In genomic region chr3:197027151-197027895, GRCh38 we compare ENCODE assay signal across 21 cellular contexts. TPM values are rescaled to one million over a fixed set of nuclear protein-coding genes. Genes with fewer than 3 reads are reported as not detected.
DNase-seq lines count a peak whose midpoint lies in the region; ATAC-seq, FAIRE-seq and TF ChIP-seq lines count a peak whose summit lies in the region.
"Had no signal": no experiment of that assay in that cellular context is flagged by ENCODE, and none has a peak within 500 bp of the region (broad histone marks: within the 10 kb centered on the region; RNA-seq: fewer than 3 reads in every experiment).

No MANE protein-coding gene starts in this region.

- H3K23me2 ChIP-seq in H9 (ENCODE audit: insufficient read length, low read depth, low read length, poor library complexity, severe bottlenecking) = no peaks in the 10 kb centered on the region

- TF ChIP-seq CTCF in H9 (conservative IDR thresholded peaks at IDR 0.05) (no peak), astrocyte (IDR thresholded peaks at IDR 0.05; ENCODE audit: insufficient read depth, low read depth, low read length) (no peak), mesothelial cell of epicardium (IDR thresholded peaks at IDR 0.05; ENCODE audit: unreplicated experiment) (no peak)

- no peak overlapping the region for H3K27ac ChIP-seq in H9 (ENCODE audit: insufficient read length, low read depth, low read length)
- no peak overlapping the region for H3K27ac ChIP-seq in astrocyte (ENCODE audit: low read depth, low read length)
- H3K27ac ChIP-seq in neuronal stem cell (replicated peaks; ENCODE audit: low read length) = no peak overlapping the region
- H3K27ac ChIP-seq: colonic mucosa, esophagus squamous epithelium, KMS-11, upper lobe of left lung had no signal

- WGBS in H9 (ENCODE audit: extremely low coverage, insufficient read length, low lambda C conversion rate) = no CpG with 5 or more reads among the region's 29 CpGs
- no CpG with 5 or more reads among the region's 29 CpGs for WGBS in neuronal stem cell (ENCODE audit: extremely low coverage in 2 of 2, insufficient read length in 2 of 2, insufficient replicate concordance in 1 of 2), 2 donors

- no peaks in the 10 kb centered on the region for H3K36me3 ChIP-seq in astrocyte (ENCODE audit: insufficient read depth, low read length)
- no peaks in the 10 kb centered on the region for H3K36me3 ChIP-seq in neuronal stem cell (replicated peaks in 1 of 2; ENCODE audit: control insufficient read depth in 2 of 2, insufficient read depth in 2 of 2, low read length in 2 of 2)
- H3K36me3 ChIP-seq: colonic mucosa, esophagus squamous epithelium, upper lobe of left lung had no signal

- H2BK20ac ChIP-seq in H9 (ENCODE audit: low read depth, low read length, poor library complexity, severe bottlenecking) = no peak overlapping the region

- H3K4ac ChIP-seq in H9 (ENCODE audit: low read depth, low read length) (no peak overlapping the region), neuronal stem cell (ENCODE audit: low read length) (no peak overlapping the region)

- no peaks in the 10 kb centered on the region; the same call in 1 of the 2 replicates for H3K27me3 ChIP-seq in H9 (ENCODE audit: insufficient read depth, low read length)
- peaks cover 9% of the 10 kb centered on the region for H3K27me3 ChIP-seq in astrocyte (ENCODE audit: insufficient read depth, low read length)
- peaks cover 5 to 70% (median 14%) of the 10 kb centered on the region in 3 experiments for H3K27me3 ChIP-seq in neuronal stem cell (ENCODE audit: control insufficient read depth in 3 of 3, insufficient read depth in 3 of 3, low read depth in 1 of 3, low read length in 3 of 3)
- H3K27me3 ChIP-seq: colonic mucosa had no signal

- H3K56ac ChIP-seq in H9 (ENCODE audit: insufficient read length, low read depth, low read length) = no peak overlapping the region

- DNase-seq in NCI-H524 (lab: John Stamatoyannopoulos, UW) (peak; percentile 53 to 64), NCI-H524 treated with DMSO at 0.1 percent for 48 hours (lab: John Stamatoyannopoulos, UW) (no peak), H9 (peak; percentile 31), astrocyte (ENCODE audit: low read depth) (peak; percentile 54), neuronal stem cell (ENCODE audit: low spot score) (no peak), MV-4-11 (lab: John Stamatoyannopoulos, UW) (no peak), mesothelial cell of epicardium (ENCODE audit: low spot score in 2 of 2, unreplicated experiment in 2 of 2) (no peak)
- DNase-seq: 8988T; activated CD4-positive, alpha-beta T cell treated with anti-CD3 and anti-CD28 coated beads, Interleukin-2, amount 10 ng/mL, durations not matched to agents 7 days and 5 days; activated T-cell treated with anti-CD3 and anti-CD28 coated beads, Interleukin-2, amount 50 U/mL, for 72 hours; amniotic stem cell; esophagus squamous epithelium; NCI-H1694 treated with DMSO at 0.1 percent for 48 hours; NCI-H510A treated with DMSO at 0.1 percent for 48 hours had no signal

- H3K4me3 Mint-ChIP-seq in H9 (peak overlapping the region in 1 of 2 experiments; percentile 12; a peak in 2 of 5 replicates), astrocyte (ENCODE audit: unreplicated experiment) (no peak overlapping the region), mesothelial cell of epicardium (no peak overlapping the region)
- H3K4me3 Mint-ChIP-seq: T-helper 2 cell treated with Interferon-gamma antibody and Interleukin-4, amounts not matched to agents 5 μg/mL and 100 μg/mL, for 36 hours had no signal

- H2BK120ac ChIP-seq in H9 (ENCODE audit: low read depth, low read length, poor library complexity, severe bottlenecking) = no peak overlapping the region
- H2BK120ac ChIP-seq in neuronal stem cell (ENCODE audit: low read depth, low read length) = peak overlapping the region; percentile 4

- H3K79me2 ChIP-seq in H9 (ENCODE audit: insufficient read depth, low read length) (no peaks in the 10 kb centered on the region), astrocyte (ENCODE audit: insufficient read depth, low read length) (no peaks in the 10 kb centered on the region)

- no peak overlapping the region for H3K18ac ChIP-seq in H9 (ENCODE audit: insufficient read length, low read depth, low read length)
- H3K18ac ChIP-seq in neuronal stem cell (ENCODE audit: low read length) = peak overlapping the region; percentile 64

- no peak overlapping the region for H2AFZ ChIP-seq in H9 (ENCODE audit: low read length)
- H2AFZ ChIP-seq in astrocyte (ENCODE audit: low read depth, low read length) = no peak overlapping the region
- no peak overlapping the region for H2AFZ ChIP-seq in neuronal stem cell (ENCODE audit: low read length)

- H3K23ac ChIP-seq in H9 (ENCODE audit: insufficient read length, low read depth, low read length) (no peak overlapping the region), neuronal stem cell (ENCODE audit: low read depth, low read length, poor library complexity) (peak overlapping the region; percentile 65)

- ATAC-seq in GM18502 (IDR thresholded peaks at IDR 0.05; ENCODE audit: poor library complexity, unreplicated experiment) = no peak
- ATAC-seq: activated T-cell treated with anti-CD3 and anti-CD28 coated beads, Interleukin-2, amount 50 U/mL, for 72 hours; naive thymus-derived CD8-positive, alpha-beta T cell had no signal

- H3K4me3 ChIP-seq in astrocyte (ENCODE audit: insufficient read depth, low read depth, low read length) (no peak overlapping the region), neuronal stem cell (ENCODE audit: low read length in 2 of 2) (peak overlapping the region in 1 of 2 donors; percentile 9)
- H3K4me3 ChIP-seq: colonic mucosa, esophagus squamous epithelium, upper lobe of left lung had no signal

- H2BK15ac ChIP-seq in H9 (ENCODE audit: low read depth, low read length) = no peak overlapping the region
- peak overlapping the region; percentile 92 for H2BK15ac ChIP-seq in neuronal stem cell (ENCODE audit: low read length)

- H3K27ac Mint-ChIP-seq in H9 (no peak overlapping the region), astrocyte (ENCODE audit: unreplicated experiment) (peak overlapping the region; percentile 12), mesothelial cell of epicardium (no peak overlapping the region)
- H3K27ac Mint-ChIP-seq: activated CD4-positive, alpha-beta T cell treated with anti-CD3 and anti-CD28 coated beads, Interleukin-2, amount 10 ng/mL, durations not matched to agents 7 days and 5 days; activated T-cell treated with anti-CD3 and anti-CD28 coated beads, Interleukin-2, amount 50 U/mL, for 72 hours; naive thymus-derived CD8-positive, alpha-beta T cell; T-helper 2 cell treated with Interferon-gamma antibody and Interleukin-4, amounts not matched to agents 5 μg/mL and 100 μg/mL, for 36 hours had no signal

- H2BK5ac ChIP-seq in H9 (ENCODE audit: insufficient read length, low read length) = no peak overlapping the region
- no peak overlapping the region for H2BK5ac ChIP-seq in neuronal stem cell (ENCODE audit: low read length)

- no peaks in the 10 kb centered on the region for H3K9me3 Mint-ChIP-seq in H9
- no peaks in the 10 kb centered on the region for H3K9me3 Mint-ChIP-seq in astrocyte (ENCODE audit: unreplicated experiment)
- no peaks in the 10 kb centered on the region for H3K9me3 Mint-ChIP-seq in mesothelial cell of epicardium
- H3K9me3 Mint-ChIP-seq: activated CD4-positive, alpha-beta T cell treated with anti-CD3 and anti-CD28 coated beads, Interleukin-2, amount 10 ng/mL, durations not matched to agents 7 days and 5 days; activated T-cell treated with anti-CD3 and anti-CD28 coated beads, Interleukin-2, amount 50 U/mL, for 72 hours; CD8-positive, alpha-beta memory T cell; naive thymus-derived CD8-positive, alpha-beta T cell; T-helper 2 cell treated with Interferon-gamma antibody and Interleukin-4, amounts not matched to agents 5 μg/mL and 100 μg/mL, for 36 hours had no signal

- H3K27me3 Mint-ChIP-seq in H9 (ENCODE audit: low read depth) (peaks cover 35% of the 10 kb centered on the region), astrocyte (ENCODE audit: low read depth, unreplicated experiment) (peaks cover 24% of the 10 kb centered on the region), mesothelial cell of epicardium (ENCODE audit: low read depth) (peaks cover 13% of the 10 kb centered on the region)

- no peak for FAIRE-seq in astrocyte (lab: Jason Lieb, UNC)

- H4K91ac ChIP-seq in H9 (ENCODE audit: insufficient read length, low read depth, low read length) (no peak overlapping the region), neuronal stem cell (ENCODE audit: low read depth, low read length, poor library complexity) (peak overlapping the region; percentile 72)

- H3K79me1 ChIP-seq in H9 (ENCODE audit: insufficient read depth, low read depth, low read length, poor library complexity, severe bottlenecking) = no peaks in the 10 kb centered on the region
- no peaks in the 10 kb centered on the region for H3K79me1 ChIP-seq in neuronal stem cell (ENCODE audit: low read depth, low read length)

- no peak overlapping the region for H3K9ac ChIP-seq in H9 (ENCODE audit: extremely low read depth, insufficient read length, low read length)
- no peak overlapping the region for H3K9ac ChIP-seq in astrocyte (ENCODE audit: low read length)
- no peak overlapping the region for H3K9ac ChIP-seq in neuronal stem cell (ENCODE audit: low read depth, low read length, poor library complexity)
- H3K9ac ChIP-seq: KMS-11 had no signal

- no peak overlapping the region for H2BK12ac ChIP-seq in H9 (ENCODE audit: insufficient read length, low read depth, low read length)
- no peak overlapping the region for H2BK12ac ChIP-seq in neuronal stem cell (ENCODE audit: low read length)

- no peaks in the 10 kb centered on the region for H4K20me1 ChIP-seq in H9 (ENCODE audit: control insufficient read depth, insufficient read depth, insufficient read length)
- no peaks in the 10 kb centered on the region for H4K20me1 ChIP-seq in astrocyte (ENCODE audit: insufficient read depth, low read length)

- H2AK5ac ChIP-seq in H9 (ENCODE audit: insufficient read length, low read length) = no peak overlapping the region
- peak overlapping the region; percentile 94 for H2AK5ac ChIP-seq in neuronal stem cell (ENCODE audit: low read depth, low read length)

- H3K9me3 ChIP-seq in H9 (ENCODE audit: control insufficient read depth, low read depth, low read length) (no peaks in the 10 kb centered on the region), astrocyte (ENCODE audit: insufficient read depth, low read depth, low read length) (no peaks in the 10 kb centered on the region), neuronal stem cell (replicated peaks in 1 of 2; ENCODE audit: control insufficient read depth in 2 of 2, insufficient read depth in 1 of 2, low read depth in 1 of 2, low read length in 2 of 2) (no peaks in the 10 kb centered on the region)
- H3K9me3 ChIP-seq: colonic mucosa, esophagus squamous epithelium, upper lobe of left lung had no signal

- no peak overlapping the region for H4K5ac ChIP-seq in H9 (ENCODE audit: insufficient read length, low read depth, low read length)

- H3K36me3 Mint-ChIP-seq in H9 (ENCODE audit: insufficient read depth in 1 of 3, low read depth in 3 of 3) = peaks cover 0 to 7% (median 0%) of the 10 kb centered on the region in 3 experiments; a peak in 1 of 7 replicates
- H3K36me3 Mint-ChIP-seq in astrocyte (ENCODE audit: low read depth, unreplicated experiment) = peaks cover 9% of the 10 kb centered on the region
- no peaks in the 10 kb centered on the region for H3K36me3 Mint-ChIP-seq in mesothelial cell of epicardium
- H3K36me3 Mint-ChIP-seq: CD8-positive, alpha-beta memory T cell had no signal

- peaks cover 14 to 20% of the 10 kb centered on the region in 2 experiments for H3K4me1 Mint-ChIP-seq in H9
- peaks cover 14% of the 10 kb centered on the region for H3K4me1 Mint-ChIP-seq in astrocyte (ENCODE audit: low read depth, unreplicated experiment)
- H3K4me1 Mint-ChIP-seq in mesothelial cell of epicardium = peaks cover 10% of the 10 kb centered on the region

- no peak overlapping the region for H3K14ac ChIP-seq in H9 (ENCODE audit: insufficient read depth, low read length)
- no peak overlapping the region for H3K14ac ChIP-seq in neuronal stem cell (ENCODE audit: low read length)

- H3K4me1 ChIP-seq in H9 (ENCODE audit: insufficient read depth, low read length) = no peaks in the 10 kb centered on the region; the same call in 1 of the 2 replicates
- peaks cover 24% of the 10 kb centered on the region for H3K4me1 ChIP-seq in astrocyte (ENCODE audit: insufficient read depth, low read length)
- peaks cover 10 to 13% of the 10 kb centered on the region in 2 donors for H3K4me1 ChIP-seq in neuronal stem cell (ENCODE audit: control insufficient read depth in 2 of 2, insufficient read depth in 1 of 2, low read depth in 1 of 2, low read length in 2 of 2)

- no peak overlapping the region for H4K8ac ChIP-seq in H9 (replicated peaks; ENCODE audit: insufficient read length, low read depth, low read length)
- no peak overlapping the region for H4K8ac ChIP-seq in neuronal stem cell (ENCODE audit: low read depth, low read length)

- no peak overlapping the region for H3T11ph ChIP-seq in H9 (ENCODE audit: low read length)

- H3K4me2 ChIP-seq in H9 (ENCODE audit: insufficient read depth, insufficient read length, low read length) = no peak overlapping the region
- no peak overlapping the region for H3K4me2 ChIP-seq in astrocyte (ENCODE audit: low read length)
- no peak overlapping the region for H3K4me2 ChIP-seq in neuronal stem cell (ENCODE audit: insufficient read depth, low read length, poor library complexity, severe bottlenecking)
- H3K4me2 ChIP-seq: KMS-11 had no signal

RNA-seq across cellular contexts. Expression of gene MELTF, which starts 2.3 kb away (rescaled TPM):
- total RNA-seq in H9 (2021) = 8.8 and 9.2 TPM in 2 replicates
- 24.0 and 31.7 TPM in 2 replicates for total RNA-seq in astrocyte
- 4.6 TPM for polyA plus RNA-seq in neuronal stem cell (2013, experiment 1 of 2)
- polyA plus RNA-seq in neuronal stem cell (2013, experiment 2 of 2) = 5.0 TPM
- 9.1 to 9.9 TPM (median 9.2 TPM) in 3 replicates for total RNA-seq in mesothelial cell of epicardium

RNA-seq across cellular contexts. Expression of gene PIGZ, which starts 58.7 kb away (rescaled TPM):
- total RNA-seq in H9 (2021) (0.15 and 0.29 TPM in 2 replicates), astrocyte (0.48 and 0.54 TPM in 2 replicates), mesothelial cell of epicardium (0.70 to 0.91 TPM (median 0.74 TPM) in 3 replicates)
- polyA plus RNA-seq in neuronal stem cell (2013, experiment 1 of 2) = 2.0 TPM
- 1.6 TPM for polyA plus RNA-seq in neuronal stem cell (2013, experiment 2 of 2)
- polyA plus RNA-seq: CD8-positive, alpha-beta memory T cell had no signal

Comparison
In these comparisons a context has a peak if more than half of its experiments do, and no peak if none do; other contexts are left out.
1. DNase-seq: peak in NCI-H524 (2 of 2), H9 (single experiment) and astrocyte (single experiment); none in NCI-H524 treated with DMSO at 0.1 percent for 48 hours (single experiment), neuronal stem cell (single experiment), MV-4-11 (single experiment) and mesothelial cell of epicardium (0 of 2).